In the genomic region with DNA sequence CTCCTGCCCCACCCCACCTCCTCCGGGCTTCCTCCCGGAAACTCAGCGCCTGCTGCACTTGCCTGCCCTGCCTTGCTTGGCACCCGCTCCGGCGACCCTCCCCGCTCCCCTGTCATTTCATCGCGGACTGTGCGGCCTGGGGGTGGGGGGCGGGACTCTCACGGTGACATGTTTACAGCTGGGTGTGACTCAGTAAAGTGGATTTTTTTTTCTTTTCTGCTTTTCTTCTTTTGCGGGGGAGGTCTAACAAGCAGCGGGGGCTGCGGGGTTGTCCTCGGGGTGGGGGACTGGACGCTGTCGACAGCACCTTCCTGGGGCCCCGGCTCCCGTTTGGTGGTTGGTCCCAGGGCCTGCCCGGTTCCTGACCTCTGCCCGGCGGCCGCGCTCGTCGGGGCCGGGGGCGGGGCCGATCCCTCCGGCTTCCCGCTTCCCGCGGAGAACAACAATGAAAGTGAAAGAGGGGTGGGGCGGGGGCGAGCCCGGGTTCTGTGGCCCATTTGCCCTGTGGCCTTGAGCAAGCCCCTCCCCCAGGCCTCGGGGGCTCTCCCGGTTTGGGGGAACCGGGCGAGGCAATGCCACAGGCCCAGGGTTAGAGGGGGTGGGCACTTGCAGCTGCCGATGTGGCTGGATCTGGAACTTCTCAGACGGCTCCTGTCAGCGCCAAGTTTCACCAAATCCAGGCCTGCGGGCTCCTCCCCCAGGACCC, we compare ENCODE assay signal across 1 cellular context.
TF ChIP-seq lines count a peak whose summit lies in the region.

No MANE protein-coding gene starts in this region.

TF ChIP-seq in K562, 482 proteins besides CTCF, POLR2A, EP300 and RAD21 (continued from another document and continues in another):
- TF ChIP-seq, protein P1, sequence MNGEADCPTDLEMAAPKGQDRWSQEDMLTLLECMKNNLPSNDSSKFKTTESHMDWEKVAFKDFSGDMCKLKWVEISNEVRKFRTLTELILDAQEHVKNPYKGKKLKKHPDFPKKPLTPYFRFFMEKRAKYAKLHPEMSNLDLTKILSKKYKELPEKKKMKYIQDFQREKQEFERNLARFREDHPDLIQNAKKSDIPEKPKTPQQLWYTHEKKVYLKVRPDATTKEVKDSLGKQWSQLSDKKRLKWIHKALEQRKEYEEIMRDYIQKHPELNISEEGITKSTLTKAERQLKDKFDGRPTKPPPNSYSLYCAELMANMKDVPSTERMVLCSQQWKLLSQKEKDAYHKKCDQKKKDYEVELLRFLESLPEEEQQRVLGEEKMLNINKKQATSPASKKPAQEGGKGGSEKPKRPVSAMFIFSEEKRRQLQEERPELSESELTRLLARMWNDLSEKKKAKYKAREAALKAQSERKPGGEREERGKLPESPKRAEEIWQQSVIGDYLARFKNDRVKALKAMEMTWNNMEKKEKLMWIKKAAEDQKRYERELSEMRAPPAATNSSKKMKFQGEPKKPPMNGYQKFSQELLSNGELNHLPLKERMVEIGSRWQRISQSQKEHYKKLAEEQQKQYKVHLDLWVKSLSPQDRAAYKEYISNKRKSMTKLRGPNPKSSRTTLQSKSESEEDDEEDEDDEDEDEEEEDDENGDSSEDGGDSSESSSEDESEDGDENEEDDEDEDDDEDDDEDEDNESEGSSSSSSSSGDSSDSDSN (IDR thresholded peaks at IDR 0.05; ENCODE audit: borderline replicate concordance in 1 of 2, low read depth in 2 of 2, low read length in 2 of 2): peak in 1 of 2 experiments; percentile 82; a peak in 2 of 4 replicates
- no peak for TF ChIP-seq HMG20A (CRISPR knock-in tag; conservative IDR thresholded peaks at IDR 0.05)
- TF ChIP-seq ZNF133 (CRISPR knock-in tag; IDR thresholded peaks at IDR 0.05): no peak
- TF ChIP-seq NBN (IDR thresholded peaks at IDR 0.05; ENCODE audit: low read depth): no peak
- TF ChIP-seq NCOA4 (IDR thresholded peaks at IDR 0.05; ENCODE audit: partially characterized antibody): no peak
- no peak for TF ChIP-seq WHSC1 (IDR thresholded peaks at IDR 0.05; ENCODE audit: low read length)
- peak; percentile 98 for TF ChIP-seq EGR1 (conservative IDR thresholded peaks at IDR 0.05)
- no peak for TF ChIP-seq HMGXB4 (CRISPR knock-in tag; IDR thresholded peaks at IDR 0.05)
- TF ChIP-seq, protein P2, sequence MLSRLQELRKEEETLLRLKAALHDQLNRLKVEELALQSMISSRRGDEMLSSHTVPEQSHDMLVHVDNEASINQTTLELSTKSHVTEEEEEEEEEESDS (CRISPR knock-in tag; IDR thresholded peaks at IDR 0.05): no peak
- TF ChIP-seq, protein P3, sequence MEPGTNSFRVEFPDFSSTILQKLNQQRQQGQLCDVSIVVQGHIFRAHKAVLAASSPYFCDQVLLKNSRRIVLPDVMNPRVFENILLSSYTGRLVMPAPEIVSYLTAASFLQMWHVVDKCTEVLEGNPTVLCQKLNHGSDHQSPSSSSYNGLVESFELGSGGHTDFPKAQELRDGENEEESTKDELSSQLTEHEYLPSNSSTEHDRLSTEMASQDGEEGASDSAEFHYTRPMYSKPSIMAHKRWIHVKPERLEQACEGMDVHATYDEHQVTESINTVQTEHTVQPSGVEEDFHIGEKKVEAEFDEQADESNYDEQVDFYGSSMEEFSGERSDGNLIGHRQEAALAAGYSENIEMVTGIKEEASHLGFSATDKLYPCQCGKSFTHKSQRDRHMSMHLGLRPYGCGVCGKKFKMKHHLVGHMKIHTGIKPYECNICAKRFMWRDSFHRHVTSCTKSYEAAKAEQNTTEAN (CRISPR knock-in tag; IDR thresholded peaks at IDR 0.05): no peak
- no peak for TF ChIP-seq ZSCAN29 (IDR thresholded peaks at IDR 0.05)
- TF ChIP-seq MYBL2 (IDR thresholded peaks at IDR 0.05; ENCODE audit: low read depth): no peak
- TF ChIP-seq MYBL2 (CRISPR knock-in tag; IDR thresholded peaks at IDR 0.05; ENCODE audit: borderline replicate concordance): no peak
- 0 out of 4 replicates have a peak, but pooled peaks of 1 of the 2 experiments have one; percentile 14 for TF ChIP-seq TRIM24 (IDR thresholded peaks at IDR 0.05)
- TF ChIP-seq ZNF445 (CRISPR knock-in tag; IDR thresholded peaks at IDR 0.05; ENCODE audit: low read depth): no peak
- TF ChIP-seq TEAD2 (tag; IDR thresholded peaks at IDR 0.05): no peak
- TF ChIP-seq HOXB6 (CRISPR knock-in tag; IDR thresholded peaks at IDR 0.05; ENCODE audit: borderline replicate concordance): no peak
- TF ChIP-seq, protein P4, sequence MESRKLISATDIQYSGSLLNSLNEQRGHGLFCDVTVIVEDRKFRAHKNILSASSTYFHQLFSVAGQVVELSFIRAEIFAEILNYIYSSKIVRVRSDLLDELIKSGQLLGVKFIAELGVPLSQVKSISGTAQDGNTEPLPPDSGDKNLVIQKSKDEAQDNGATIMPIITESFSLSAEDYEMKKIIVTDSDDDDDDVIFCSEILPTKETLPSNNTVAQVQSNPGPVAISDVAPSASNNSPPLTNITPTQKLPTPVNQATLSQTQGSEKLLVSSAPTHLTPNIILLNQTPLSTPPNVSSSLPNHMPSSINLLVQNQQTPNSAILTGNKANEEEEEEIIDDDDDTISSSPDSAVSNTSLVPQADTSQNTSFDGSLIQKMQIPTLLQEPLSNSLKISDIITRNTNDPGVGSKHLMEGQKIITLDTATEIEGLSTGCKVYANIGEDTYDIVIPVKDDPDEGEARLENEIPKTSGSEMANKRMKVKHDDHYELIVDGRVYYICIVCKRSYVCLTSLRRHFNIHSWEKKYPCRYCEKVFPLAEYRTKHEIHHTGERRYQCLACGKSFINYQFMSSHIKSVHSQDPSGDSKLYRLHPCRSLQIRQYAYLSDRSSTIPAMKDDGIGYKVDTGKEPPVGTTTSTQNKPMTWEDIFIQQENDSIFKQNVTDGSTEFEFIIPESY (CRISPR knock-in tag; IDR thresholded peaks at IDR 0.05): no peak
- TF ChIP-seq SMAD2 (IDR thresholded peaks at IDR 0.05; ENCODE audit: low read depth, low read length): no peak
- no peak for TF ChIP-seq HEY1 (CRISPR knock-in tag; IDR thresholded peaks at IDR 0.05; ENCODE audit: borderline replicate concordance)
- TF ChIP-seq SIN3B (IDR thresholded peaks at IDR 0.05; ENCODE audit: low read depth): no peak
- TF ChIP-seq TGIF2 (CRISPR knock-in tag; IDR thresholded peaks at IDR 0.05): no peak
- no peak for TF ChIP-seq ZNF239 (CRISPR knock-in tag; IDR thresholded peaks at IDR 0.05)
- TF ChIP-seq ZNF134 (CRISPR knock-in tag; conservative IDR thresholded peaks at IDR 0.05): no peak
- no peak for TF ChIP-seq NFYB (IDR thresholded peaks at IDR 0.05; ENCODE audit: extremely low read depth, insufficient read length)
- TF ChIP-seq POLR3G (IDR thresholded peaks at IDR 0.05; ENCODE audit: extremely low read depth, insufficient read length, insufficient replicate concordance): no peak
- no peak for TF ChIP-seq ZNF561 (CRISPR knock-in tag; conservative IDR thresholded peaks at IDR 0.05)
- no peak for TF ChIP-seq NFIX (CRISPR knock-in tag; IDR thresholded peaks at IDR 0.05; ENCODE audit: low read depth)
- peak; percentile 58; the same call in 1 of the 2 replicates for TF ChIP-seq CREB1 (IDR thresholded peaks at IDR 0.05)
- no peak for TF ChIP-seq CREB1 (CRISPR knock-in tag; IDR thresholded peaks at IDR 0.05)
- TF ChIP-seq MEF2D (tag; conservative IDR thresholded peaks at IDR 0.05; ENCODE audit: low read depth): no peak
- peak; percentile 41; the same call in 1 of the 2 replicates for TF ChIP-seq CC2D1A (IDR thresholded peaks at IDR 0.05)
- no peak for TF ChIP-seq SETDB1 (IDR thresholded peaks at IDR 0.05; ENCODE audit: low read length)
- no peak for TF ChIP-seq ZNF398 (CRISPR knock-in tag; IDR thresholded peaks at IDR 0.05)
- TF ChIP-seq CTBP1 (IDR thresholded peaks at IDR 0.05; ENCODE audit: borderline replicate concordance): no peak; the same call in 1 of the 2 replicates
- no peak for TF ChIP-seq DDX20 (tag; IDR thresholded peaks at IDR 0.05; ENCODE audit: low read depth)
- TF ChIP-seq ZNF668 (CRISPR knock-in tag; IDR thresholded peaks at IDR 0.05): no peak
- TF ChIP-seq CHAMP1 (IDR thresholded peaks at IDR 0.05): no peak
- no peak for TF ChIP-seq TAF15 (IDR thresholded peaks at IDR 0.05; ENCODE audit: low read depth, low read length)
- no peak for TF ChIP-seq KLF10 (CRISPR knock-in tag; IDR thresholded peaks at IDR 0.05)
- no peak for TF ChIP-seq ZFP36 (IDR thresholded peaks at IDR 0.05; ENCODE audit: low read depth, low read length, partially characterized antibody)
- peak; percentile 90 for TF ChIP-seq TFAP4 (CRISPR knock-in tag; IDR thresholded peaks at IDR 0.05; ENCODE audit: borderline replicate concordance)
- no peak for TF ChIP-seq ZNF354B (CRISPR knock-in tag; IDR thresholded peaks at IDR 0.05)
- TF ChIP-seq PPARD (CRISPR knock-in tag; IDR thresholded peaks at IDR 0.05): no peak
- TF ChIP-seq BRCA1 (IDR thresholded peaks at IDR 0.05): no peak
- TF ChIP-seq BRCA1 (CRISPR knock-in tag; IDR thresholded peaks at IDR 0.05): no peak
- peak; percentile 59 for TF ChIP-seq NCOR1 (IDR thresholded peaks at IDR 0.05)
- no peak for TF ChIP-seq MEF2A (IDR thresholded peaks at IDR 0.05; ENCODE audit: control insufficient read depth, low read depth, low read length)
- peak; percentile 89 for TF ChIP-seq MEIS2 (IDR thresholded peaks at IDR 0.05; ENCODE audit: partially characterized antibody)
- no peak for TF ChIP-seq ZSCAN32 (CRISPR knock-in tag; IDR thresholded peaks at IDR 0.05)
- no peak for TF ChIP-seq GTF2E2 (tag; IDR thresholded peaks at IDR 0.05)
- TF ChIP-seq HMG20B (CRISPR knock-in tag; IDR thresholded peaks at IDR 0.05): no peak
- TF ChIP-seq GABPB1 (CRISPR knock-in tag; IDR thresholded peaks at IDR 0.05): peak; percentile 22; the same call in 1 of the 2 replicates
- peak; percentile 43; the same call in 1 of the 2 replicates for TF ChIP-seq TEAD4 (IDR thresholded peaks at IDR 0.05; ENCODE audit: low read length)
- no peak for TF ChIP-seq TEAD4 (CRISPR knock-in tag; IDR thresholded peaks at IDR 0.05; ENCODE audit: borderline replicate concordance)
- TF ChIP-seq TAF9B (IDR thresholded peaks at IDR 0.05; ENCODE audit: partially characterized antibody): no peak
- TF ChIP-seq DIDO1 (tag; IDR thresholded peaks at IDR 0.05; ENCODE audit: low read depth): no peak
- TF ChIP-seq PHB2 (IDR thresholded peaks at IDR 0.05; ENCODE audit: low read depth): no peak
- no peak for TF ChIP-seq ZNF197 (CRISPR knock-in tag; IDR thresholded peaks at IDR 0.05; ENCODE audit: low read depth)
- TF ChIP-seq POLR2AphosphoS5 (IDR thresholded peaks at IDR 0.05; ENCODE audit: control insufficient read depth, insufficient read depth, low read depth, low read length): no peak; the same call in 1 of the 2 replicates
- no peak for TF ChIP-seq BRF2 (IDR thresholded peaks at IDR 0.05; ENCODE audit: borderline replicate concordance, insufficient read depth, insufficient read length)
- no peak for TF ChIP-seq ZKSCAN3 (CRISPR knock-in tag; IDR thresholded peaks at IDR 0.05)
- no peak for TF ChIP-seq RUNX1 (IDR thresholded peaks at IDR 0.05; ENCODE audit: low read depth)
